Comparison of ENCODE assay signal across 9 cellular contexts in genomic region chr19:41302624-41303351, GRCh38. TPM values are rescaled to one million over a fixed set of nuclear protein-coding genes. Genes with fewer than 3 reads are reported as not detected.
DNase-seq lines count a peak whose midpoint lies in the region; ATAC-seq and TF ChIP-seq lines count a peak whose summit lies in the region.
"Had no signal": no experiment of that assay in that cellular context is flagged by ENCODE, and none has a peak within 500 bp of the region (broad histone marks: within the 10 kb centered on the region; RNA-seq: fewer than 3 reads in every experiment).

No MANE protein-coding gene starts in this region.

- no peaks in the 10 kb centered on the region for H3K9me3 Mint-ChIP-seq in activated naive CD8-positive, alpha-beta T cell treated with anti-CD3 and anti-CD28 coated beads for 36 hours

- peak; percentile 59 for DNase-seq in GM12864 (ENCODE audit: low read depth)
- DNase-seq in T-helper 9 cell, result peak; percentile 54
- DNase-seq in activated naive CD8-positive, alpha-beta T cell treated with anti-CD3 and anti-CD28 coated beads for 36 hours, result peak; percentile 84
- DNase-seq in stimulated activated CD4-positive, alpha-beta T cell treated with anti-CD3 and anti-CD28 coated beads, Interleukin-4, amount 100 ng/mL, for 24 hours, result peak; percentile 75
- DNase-seq in foreskin fibroblast, result no peak
- no peak for DNase-seq in esophagus muscularis mucosa (ENCODE audit: extremely low spot score)
- DNase-seq in 8988T, result no peak

- peaks cover 91% of the 10 kb centered on the region for H3K4me1 Mint-ChIP-seq in activated naive CD8-positive, alpha-beta T cell treated with anti-CD3 and anti-CD28 coated beads for 36 hours

- no peak overlapping the region for H3K4me3 ChIP-seq in GM12864 (ENCODE audit: low read depth, low read length)
- no peak overlapping the region for H3K4me3 ChIP-seq in foreskin fibroblast (ENCODE audit: low read depth in 1 of 2, low read length in 2 of 2)
- H3K4me3 ChIP-seq in esophagus muscularis mucosa, result no peak overlapping the region
- H3K4me3 ChIP-seq: HAP-1 had no signal

- peak overlapping the region; percentile 96 for H3K27ac Mint-ChIP-seq in activated naive CD8-positive, alpha-beta T cell treated with anti-CD3 and anti-CD28 coated beads for 36 hours

- H3K36me3 ChIP-seq in esophagus muscularis mucosa, result peaks cover 49 to 86% (median 75%) of the 10 kb centered on the region in 4 donors

- ATAC-seq in HG02588 (IDR thresholded peaks at IDR 0.05; ENCODE audit: unreplicated experiment), result no peak

- no peaks in the 10 kb centered on the region for H3K27me3 ChIP-seq in esophagus muscularis mucosa

- H3K4me1 ChIP-seq in esophagus muscularis mucosa, result peaks cover 36 to 48% (median 43%) of the 10 kb centered on the region in 4 donors
- H3K4me1 ChIP-seq: HAP-1 had no signal

- peaks cover 65% of the 10 kb centered on the region for H3K36me3 Mint-ChIP-seq in activated naive CD8-positive, alpha-beta T cell treated with anti-CD3 and anti-CD28 coated beads for 36 hours

- WGBS in esophagus muscularis mucosa, result 70% methylated on average over 21 of the region's 21 CpGs

- H3K9me3 ChIP-seq in esophagus muscularis mucosa, result no peaks in the 10 kb centered on the region
- H3K9me3 ChIP-seq: HAP-1 had no signal

- peak overlapping the region; percentile 71 for H3K4me3 Mint-ChIP-seq in activated naive CD8-positive, alpha-beta T cell treated with anti-CD3 and anti-CD28 coated beads for 36 hours

- intact Hi-C loops in esophagus muscularis mucosa (cut with DNase I), result no loop called here

- no peak for TF ChIP-seq CTCF in GM12864 (IDR thresholded peaks at IDR 0.05; ENCODE audit: low read depth, low read length, missing control alignments)
- TF ChIP-seq CTCF in foreskin fibroblast (IDR thresholded peaks at IDR 0.05; ENCODE audit: low read depth, low read length), result no peak
- TF ChIP-seq CTCF in esophagus muscularis mucosa (IDR thresholded peaks at IDR 0.05), result no peak

- no peak for TF ChIP-seq EP300 in esophagus muscularis mucosa (IDR thresholded peaks at IDR 0.05)

- peak overlapping the region in 2 of 4 donors; percentile 20 to 85 for H3K27ac ChIP-seq in esophagus muscularis mucosa (replicated peaks in 1 of 4)

- no peak for TF ChIP-seq POLR2A in esophagus muscularis mucosa (IDR thresholded peaks at IDR 0.05; ENCODE audit: low read depth)

- H3K27me3 Mint-ChIP-seq in activated naive CD8-positive, alpha-beta T cell treated with anti-CD3 and anti-CD28 coated beads for 36 hours, result no peaks in the 10 kb centered on the region

RNA-seq across cellular contexts. Expression of gene CCDC97, which starts 7.2 kb away (rescaled TPM):
- total RNA-seq in activated naive CD8-positive, alpha-beta T cell treated with anti-CD3 and anti-CD28 coated beads for 36 hours, result 10 to 100 TPM; 19.1 to 20.5 TPM
- total RNA-seq in esophagus muscularis mucosa, result 10 to 100 TPM; 11.6 to 21.2 (median 14.8) TPM

RNA-seq across cellular contexts. Expression of gene HNRNPUL1, which starts 38.6 kb away (rescaled TPM):
- 100 to 1,000 TPM; 255 to 259 TPM for total RNA-seq in activated naive CD8-positive, alpha-beta T cell treated with anti-CD3 and anti-CD28 coated beads for 36 hours
- 100 to 1,000 TPM; 148 to 207 (median 179) TPM for total RNA-seq in esophagus muscularis mucosa

RNA-seq across cellular contexts. Expression of gene TGFB1, which starts 50.9 kb away (rescaled TPM):
- 100 to 1,000 TPM; 152 to 154 TPM for total RNA-seq in activated naive CD8-positive, alpha-beta T cell treated with anti-CD3 and anti-CD28 coated beads for 36 hours
- total RNA-seq in esophagus muscularis mucosa, result 10 to 100 TPM; 29.8 to 52.4 (median 31.8) TPM

Comparison
In these comparisons a context has a peak if more than half of its experiments do, and no peak if none do; other contexts are left out.
1. DNase-seq: peak in GM12864 (single experiment), T-helper 9 cell (single experiment), activated naive CD8-positive, alpha-beta T cell treated with anti-CD3 and anti-CD28 coated beads for 36 hours (single experiment) and stimulated activated CD4-positive, alpha-beta T cell treated with anti-CD3 and anti-CD28 coated beads, Interleukin-4, amount 100 ng/mL, for 24 hours (single experiment); none in foreskin fibroblast (0 of 2), esophagus muscularis mucosa (single experiment) and 8988T (single experiment).